19 cellular contexts compared by ENCODE assay signal in the genomic region with DNA sequence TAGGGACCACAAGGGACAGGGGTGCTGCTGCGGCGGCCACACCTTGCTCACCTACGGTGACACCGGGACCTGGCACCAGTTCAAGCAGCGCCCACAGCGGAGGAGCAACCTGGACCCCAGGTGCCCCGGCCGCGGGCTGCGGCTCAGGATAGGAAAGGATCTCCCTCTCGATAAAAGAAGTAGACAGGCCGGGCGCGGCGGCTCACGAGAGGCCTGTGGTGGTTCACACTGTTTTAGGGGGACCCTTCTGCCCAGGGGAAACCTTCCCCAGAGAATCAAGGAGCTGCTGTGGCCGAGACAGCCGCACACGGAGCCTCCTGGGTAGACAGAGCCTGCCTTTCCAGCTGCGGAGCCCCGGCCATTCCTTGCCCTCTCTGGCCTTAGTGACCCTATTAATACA. TPM values are rescaled to one million over a fixed set of nuclear protein-coding genes. Genes with fewer than 3 reads are reported as not detected.
DNase-seq lines count a peak whose midpoint lies in the region; ATAC-seq and TF ChIP-seq lines count a peak whose summit lies in the region.
"Had no signal": no experiment of that assay in that cellular context is flagged by ENCODE, and none has a peak within 500 bp of the region (broad histone marks: within the 10 kb centered on the region; RNA-seq: fewer than 3 reads in every experiment).

No MANE protein-coding gene starts in this region.

- no peak overlapping the region for H2BK15ac ChIP-seq in mesenchymal stem cell (ENCODE audit: low read depth, poor library complexity, severe bottlenecking)

- H2BK120ac ChIP-seq in mesenchymal stem cell (ENCODE audit: low read depth, low read length) = no peak overlapping the region

- no peak overlapping the region for H3K9ac ChIP-seq in mesenchymal stem cell (ENCODE audit: low read length)
- H3K9ac ChIP-seq: GM23248 had no signal

- H3K79me1 ChIP-seq in mesenchymal stem cell (replicated peaks; ENCODE audit: low read length, poor library complexity, severe bottlenecking) = no peaks in the 10 kb centered on the region

- DNase-seq in left ventricle myocardium superior = peak; percentile 25
- DNase-seq in right atrium auricular region (ENCODE audit: low spot score) = no peak
- DNase-seq in ecto neural progenitor cell (ENCODE audit: low spot score) = peak; percentile 52
- no peak for DNase-seq in mesenchymal stem cell
- no peak for DNase-seq in body of pancreas
- no peak for DNase-seq in MG63
- DNase-seq in AML-193 (lab: John Stamatoyannopoulos, UW) = no peak
- DNase-seq: BE2C, DMS79, GM23248, Kasumi-1, NCI-H1048, NCI-H1417 treated with DMSO at 0.1 percent for 48 hours, NCI-H187, NCI-H446, NCI-H526, OCI-M1, Right ventricle myocardium superior had no signal

- no peaks in the 10 kb centered on the region for H3K36me3 ChIP-seq in right atrium auricular region
- H3K36me3 ChIP-seq in mesenchymal stem cell (ENCODE audit: control insufficient read depth in 1 of 2, insufficient read depth in 2 of 2, low read depth in 1 of 2, low read length in 2 of 2) = no peaks in the 10 kb centered on the region
- H3K36me3 ChIP-seq in body of pancreas (replicated peaks in 1 of 2; ENCODE audit: insufficient read depth in 1 of 2, low read depth in 2 of 2) = no peaks in the 10 kb centered on the region
- H3K36me3 ChIP-seq in MG63 = no peaks in the 10 kb centered on the region
- H3K36me3 ChIP-seq: BE2C had no signal

- WGBS in mesenchymal stem cell = 93% methylated on average over 21 of the region's 21 CpGs
- WGBS in body of pancreas, 2 donors = 72 to 96% methylated on average over 2 to 21 of the region's 21 CpGs

- no peak overlapping the region for H3K4me2 ChIP-seq in mesenchymal stem cell (ENCODE audit: low read length, poor library complexity, severe bottlenecking)

- no peak for ATAC-seq in left ventricle myocardium superior
- ATAC-seq in body of pancreas = no peak

- no peak overlapping the region for H2BK12ac ChIP-seq in mesenchymal stem cell (ENCODE audit: low read length in 2 of 2)

- H4K91ac ChIP-seq in mesenchymal stem cell (ENCODE audit: low read length) = no peak overlapping the region

- H3K4me1 ChIP-seq in right atrium auricular region (peaks cover 0 to 33% of the 10 kb centered on the region in 2 donors), mesenchymal stem cell (ENCODE audit: control insufficient read depth, insufficient read depth, low read depth, low read length) (peaks cover 6% of the 10 kb centered on the region), body of pancreas (peaks cover 35% of the 10 kb centered on the region)
- H3K4me1 ChIP-seq: BE2C had no signal

- H2AK5ac ChIP-seq in mesenchymal stem cell (ENCODE audit: low read length, severe bottlenecking) = no peak overlapping the region

- H3K27ac ChIP-seq in right atrium auricular region (no peak overlapping the region), mesenchymal stem cell (ENCODE audit: low read length, poor library complexity, severe bottlenecking) (no peak overlapping the region), body of pancreas (no peak overlapping the region)
- H3K27ac ChIP-seq: GM23248 had no signal

- TF ChIP-seq POLR2A in body of pancreas (IDR thresholded peaks at IDR 0.05) = no peak

- intact Hi-C loops in left ventricle myocardium superior (cut with micrococcal nuclease) = no loop called here
- intact Hi-C loops in body of pancreas (cut with DNase I) = no loop called here

- H2BK5ac ChIP-seq in mesenchymal stem cell (ENCODE audit: low read depth, low read length, poor library complexity, severe bottlenecking) = no peak overlapping the region

- H3K9me3 ChIP-seq in right atrium auricular region (peaks cover 0 to 7% of the 10 kb centered on the region in 2 donors), mesenchymal stem cell (ENCODE audit: control insufficient read depth, low read length) (peaks cover 8% of the 10 kb centered on the region), body of pancreas (no peaks in the 10 kb centered on the region), MG63 (no peaks in the 10 kb centered on the region)
- H3K9me3 ChIP-seq: BE2C had no signal

- H3K14ac ChIP-seq in mesenchymal stem cell (ENCODE audit: low read length in 2 of 2) = no peak overlapping the region

- peak overlapping the region; percentile 2 for H4K8ac ChIP-seq in mesenchymal stem cell (ENCODE audit: low read length)

- H3K4me3 ChIP-seq in right atrium auricular region (no peak overlapping the region), mesenchymal stem cell (ENCODE audit: insufficient read depth in 1 of 2, low read depth in 1 of 2, low read length in 2 of 2) (no peak overlapping the region), body of pancreas (no peak overlapping the region), MG63 (no peak overlapping the region)
- H3K4me3 ChIP-seq: GM23248 had no signal

- no peak overlapping the region for H3K18ac ChIP-seq in mesenchymal stem cell (ENCODE audit: low read depth in 1 of 2, low read length in 2 of 2)

- H2AFZ ChIP-seq in mesenchymal stem cell (ENCODE audit: low read depth, low read length) = no peak overlapping the region
- H2AFZ ChIP-seq: GM23248 had no signal

- H3K23ac ChIP-seq in mesenchymal stem cell (ENCODE audit: low read length in 2 of 2) = no peak overlapping the region

- H3K4ac ChIP-seq in mesenchymal stem cell (ENCODE audit: low read depth in 1 of 2, low read length in 2 of 2) = no peak overlapping the region

- H3K27me3 ChIP-seq in right atrium auricular region (no peaks in the 10 kb centered on the region), mesenchymal stem cell (ENCODE audit: control insufficient read depth in 1 of 2, insufficient read depth in 1 of 2, low read length in 2 of 2) (peaks cover 11 to 32% of the 10 kb centered on the region in 2 experiments), body of pancreas (no peaks in the 10 kb centered on the region), MG63 (no peaks in the 10 kb centered on the region)
- H3K27me3 ChIP-seq: BE2C had no signal

- TF ChIP-seq CTCF in right atrium auricular region (IDR thresholded peaks at IDR 0.05) (no peak), body of pancreas (IDR thresholded peaks at IDR 0.05) (no peak)

RNA-seq across cellular contexts. Expression of gene ATP2A3, which starts 17.9 kb away (rescaled TPM):
- total RNA-seq in left ventricle myocardium superior = 5.8 TPM
- 10 to 100 TPM in 1 of 2 donors, 1 to 10 TPM in 1; 5.5 to 12.2 TPM for total RNA-seq in right atrium auricular region
- 1.7 TPM for polyA plus RNA-seq in mesenchymal stem cell (2013, experiment 1 of 2)
- 1.5 TPM for polyA plus RNA-seq in mesenchymal stem cell (2013, experiment 2 of 2)
- 10 to 100 TPM; 43.8 to 49.5 TPM for total RNA-seq in body of pancreas
- total RNA-seq in MG63 (2014; rRNA removed; shearing (Covaris generic); ENCODE audit: low replicate concordance) = 0.32 and 1.2 TPM in 2 replicates
- total RNA-seq: MCF 10A had no signal

Comparison
In these comparisons a context has a peak if more than half of its experiments do, and no peak if none do; other contexts are left out.
1. DNase-seq: peak in left ventricle myocardium superior (single experiment) and ecto neural progenitor cell (single experiment); none in right atrium auricular region (single experiment), mesenchymal stem cell (single experiment), body of pancreas (0 of 4), MG63 (single experiment) and AML-193 (0 of 2).